ENCODE assay signal across 8 cellular contexts in the genomic region with DNA sequence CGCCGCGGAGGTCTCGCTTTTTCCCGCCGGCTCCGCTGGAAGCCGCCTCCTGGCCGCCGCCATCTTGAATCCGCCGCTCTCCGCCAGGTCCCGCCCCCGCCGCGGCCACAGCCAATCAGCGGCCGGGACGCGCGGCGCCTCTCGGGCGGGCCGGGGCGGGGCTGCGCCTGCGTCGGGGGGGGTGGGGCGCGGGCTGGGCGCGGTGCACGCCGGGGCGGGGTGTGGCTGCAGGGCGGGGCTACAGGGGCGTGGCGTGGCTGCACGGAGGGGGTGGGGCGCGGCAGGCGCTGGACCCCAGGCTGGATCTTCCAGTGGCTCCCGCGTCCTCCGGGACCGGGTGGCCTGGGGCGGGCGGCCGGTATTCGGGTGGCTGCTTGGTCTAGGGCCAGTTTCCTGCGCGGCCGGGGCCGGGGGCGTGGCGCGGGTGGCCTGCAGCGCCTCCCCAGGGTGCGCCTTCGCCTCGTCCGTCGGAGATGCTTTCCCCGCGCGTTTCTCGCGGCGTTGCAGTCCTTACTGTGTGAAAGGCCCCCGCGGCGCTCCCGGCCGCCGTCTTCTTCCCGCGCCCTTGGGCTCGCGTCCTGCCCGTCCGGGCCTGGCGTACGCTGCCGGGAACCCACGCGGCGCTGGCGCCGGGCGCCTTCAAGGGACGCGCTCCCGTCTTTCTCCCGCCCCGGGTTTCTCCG. TPM values are rescaled to one million over a fixed set of nuclear protein-coding genes. Genes with fewer than 3 reads are reported as not detected.
DNase-seq lines count a peak whose midpoint lies in the region; ATAC-seq and TF ChIP-seq lines count a peak whose summit lies in the region.

No MANE protein-coding gene starts in this region.

- H3K27ac Mint-ChIP-seq in central memory CD8-positive, alpha-beta T cell (ENCODE audit: low read depth) = peak overlapping the region; percentile 96

- no peaks in the 10 kb centered on the region for H3K27me3 Mint-ChIP-seq in central memory CD8-positive, alpha-beta T cell

- DNase-seq in AG08396 (ENCODE audit: low spot score) (peak; percentile 98), NCI-H226 (peak; percentile 54), kidney epithelial cell (ENCODE audit: low read depth) (no peak)
- peak; percentile 75 for DNase-seq in activated CD4-positive, CD25-positive, alpha-beta regulatory T cell treated with anti-CD3 and anti-CD28 coated beads, Interleukin-2, amount 50 U/mL, for 16 hours (ENCODE audit: low read depth, low spot score)
- DNase-seq in central memory CD8-positive, alpha-beta T cell (ENCODE audit: low spot score in 2 of 2) = peak; percentile 78 to 82
- peak; percentile 85 to 88 for DNase-seq in stimulated activated CD4-positive, alpha-beta T cell treated with anti-CD3 and anti-CD28 coated beads, Interleukin-15, amount 100 ng/mL, for 1 hour (ENCODE audit: low read depth in 1 of 2, low spot score in 1 of 2)

- H3K4me1 Mint-ChIP-seq in central memory CD8-positive, alpha-beta T cell = peaks cover 20% of the 10 kb centered on the region

- peak; percentile 25 for ATAC-seq in GM18870 (IDR thresholded peaks at IDR 0.05; ENCODE audit: unreplicated experiment)
- ATAC-seq in HG03103 (IDR thresholded peaks at IDR 0.05; ENCODE audit: low read depth, unreplicated experiment) = peak; percentile 46
- ATAC-seq in central memory CD8-positive, alpha-beta T cell (replicated peaks; ENCODE audit: extremely low read depth, poor library complexity, severe bottlenecking) = peak; percentile 81

- H3K36me3 ChIP-seq in kidney epithelial cell (ENCODE audit: control insufficient read depth, insufficient read depth, low read length) = no peaks in the 10 kb centered on the region

- no peaks in the 10 kb centered on the region for H3K9me3 Mint-ChIP-seq in central memory CD8-positive, alpha-beta T cell

- H3K4me3 ChIP-seq in kidney epithelial cell (ENCODE audit: low read depth, low read length) = peak overlapping the region; percentile 85

- H3K4me3 Mint-ChIP-seq in central memory CD8-positive, alpha-beta T cell = peak overlapping the region; percentile 97

- no peak for TF ChIP-seq CTCF in kidney epithelial cell (IDR thresholded peaks at IDR 0.05; ENCODE audit: insufficient read depth, low read length, poor library complexity, severe bottlenecking)

- H3K27me3 ChIP-seq in kidney epithelial cell (ENCODE audit: control insufficient read depth, insufficient read depth, low read length) = no peaks in the 10 kb centered on the region

- H3K36me3 Mint-ChIP-seq in central memory CD8-positive, alpha-beta T cell (ENCODE audit: insufficient read depth) = peaks cover 16% of the 10 kb centered on the region

RNA-seq across cellular contexts. Expression of a gene that starts 0.6 kb away (rescaled TPM):
- total RNA-seq in kidney epithelial cell = 21.6 and 22.2 TPM in 2 replicates

RNA-seq across cellular contexts. Expression of a gene that starts 0.9 kb away (rescaled TPM):
- total RNA-seq in kidney epithelial cell = 1.5 and 2.5 TPM in 2 replicates

RNA-seq across cellular contexts. Expression of a gene that starts 38.4 kb away (rescaled TPM):
- total RNA-seq in kidney epithelial cell = 19.4 and 23.7 TPM in 2 replicates

RNA-seq across cellular contexts. Expression of a gene that starts 39.1 kb away (rescaled TPM):
- total RNA-seq in kidney epithelial cell = 63.7 and 81.6 TPM in 2 replicates

Comparison
In these comparisons a context has a peak if more than half of its experiments do, and no peak if none do; other contexts are left out.
1. ATAC-seq: peak in every context shown above with its lines; median percentile 81 in central memory CD8-positive, alpha-beta T cell; 46 in HG03103; 25 in GM18870.